In genomic region chr16:77060614-77061013, GRCh38 we compare ENCODE assay signal across 25 cellular contexts.
"Had no signal": no experiment of that assay in that cellular context is flagged by ENCODE, and none has a peak within 500 bp of the region (broad histone marks: within the 10 kb centered on the region; RNA-seq: fewer than 3 reads in every experiment).

No MANE protein-coding gene starts in this region.

- H3K4me1 Mint-ChIP-seq: naive B cell had no signal

- ATAC-seq: esophagus mucosa, gastrocnemius medialis, heart right ventricle, left cardiac atrium, left lung, left ventricle myocardium superior, lower lobe of right lung, mucosa of descending colon had no signal

- H3K4me3 ChIP-seq: coronary artery, dorsolateral prefrontal cortex, esophagus squamous epithelium, gastrocnemius medialis, heart right ventricle, left lung, lower lobe of right lung, mucosa of descending colon had no signal

- DNase-seq: dermis blood vessel endothelial cell; dorsolateral prefrontal cortex; effector CD4-positive, alpha-beta T cell; effector memory CD4-positive, alpha-beta T cell; endodermal cell; erythroblast; esophagus squamous epithelium; foreskin fibroblast; foreskin melanocyte; gastrocnemius medialis; glutamatergic neuron; head of caudate nucleus; heart right ventricle; hippocampal formation; left cardiac atrium; left lung; left ventricle myocardium superior; lower lobe of right lung; mesenchymal stem cell; mucosa of descending colon; naive B cell had no signal

- H3K9me3 Mint-ChIP-seq: mesothelial cell of epicardium had no signal

- H3K27ac ChIP-seq: coronary artery, dorsolateral prefrontal cortex, epithelial cell of prostate, esophagus squamous epithelium, gastrocnemius medialis, heart right ventricle, left lung, lower lobe of right lung had no signal

- H3K36me3 Mint-ChIP-seq: mesothelial cell of epicardium, naive B cell had no signal

- H3K27me3 ChIP-seq: dorsolateral prefrontal cortex, esophagus squamous epithelium, gastrocnemius medialis, heart right ventricle, left lung had no signal

- H3K36me3 ChIP-seq: esophagus squamous epithelium, gastrocnemius medialis, heart right ventricle, left lung, lower lobe of right lung had no signal

- H3K4me3 Mint-ChIP-seq: endodermal cell, mesothelial cell of epicardium, naive B cell had no signal

- H3K4me1 ChIP-seq: gastrocnemius medialis, lower lobe of right lung had no signal

- H3K9me3 ChIP-seq: esophagus squamous epithelium, gastrocnemius medialis, left lung, lower lobe of right lung, mucosa of descending colon had no signal

- H3K27ac Mint-ChIP-seq: endodermal cell, mesothelial cell of epicardium, naive B cell had no signal
